In genomic region chr22:20522828-20523117, GRCh38 we compare ENCODE assay signal across 14 cellular contexts. TPM values are rescaled to one million over a fixed set of nuclear protein-coding genes. Genes with fewer than 3 reads are reported as not detected.
DNase-seq lines count a peak whose midpoint lies in the region; ATAC-seq, FAIRE-seq and TF ChIP-seq lines count a peak whose summit lies in the region.
"Had no signal": no experiment of that assay in that cellular context is flagged by ENCODE, and none has a peak within 500 bp of the region (broad histone marks: within the 10 kb centered on the region; RNA-seq: fewer than 3 reads in every experiment).

No MANE protein-coding gene starts in this region.

- H3K27ac ChIP-seq in A549 (peak overlapping the region; percentile 8 to 78; a peak in 2 of 6 replicates), caudate nucleus (ENCODE audit: low read depth, low read length) (no peak overlapping the region)
- H3K27ac ChIP-seq in CD8-positive, alpha-beta memory T cell (ENCODE audit: low read depth, low read length), result peak overlapping the region; percentile 74

- FAIRE-seq in A549 (lab: Jason Lieb, UNC), result no peak
- FAIRE-seq: islet of Langerhans, urothelium cell line had no signal

- DNase-seq in A549 (ENCODE audit: low read depth in 1 of 2, low spot score in 1 of 2) (no peak), mesothelial cell of epicardium (ENCODE audit: low spot score in 2 of 2, unreplicated experiment in 2 of 2) (no peak), GM10248 (ENCODE audit: extremely low spot score) (no peak), caudate nucleus (lab: John Stamatoyannopoulos, UW) (no peak), globus pallidus (ENCODE audit: low spot score) (no peak)
- DNase-seq in CD8-positive, alpha-beta memory T cell, result no peak
- DNase-seq: aorta; effector CD8-positive, alpha-beta T cell; NCI-H146 had no signal

- H3K9me3 Mint-ChIP-seq in CD8-positive, alpha-beta memory T cell, result no peaks in the 10 kb centered on the region
- H3K9me3 Mint-ChIP-seq in activated naive CD8-positive, alpha-beta T cell (ENCODE audit: low read depth), result no peaks in the 10 kb centered on the region
- no peaks in the 10 kb centered on the region for H3K9me3 Mint-ChIP-seq in mesothelial cell of epicardium

- no peak overlapping the region for H3K4me3 ChIP-seq in A549
- H3K4me3 ChIP-seq in CD8-positive, alpha-beta memory T cell (ENCODE audit: low read length), result no peak overlapping the region

- peaks cover 21% of the 10 kb centered on the region for H3K36me3 ChIP-seq in CD8-positive, alpha-beta memory T cell (ENCODE audit: insufficient read depth, low read length)

- H3K4me1 ChIP-seq in A549, result peaks cover 62% of the 10 kb centered on the region
- H3K4me1 ChIP-seq in CD8-positive, alpha-beta memory T cell (ENCODE audit: insufficient read depth, low read length), result peaks cover 62% of the 10 kb centered on the region

- CTCF ChIA-PET in A549 (lab: Yijun Ruan, JAX) (interaction anchor here (1.0 kb wide), 1 partner anchor 42 kb away, joined by 3 read pairs; no protein-coding TSS in a partner anchor), GM10248 (lab: Yijun Ruan, JAX) (interaction anchor here (0.8 to 1.5 kb wide), 3 partner anchors 8 to 42 kb away, joined by 3 to 8 read pairs (median 6); no protein-coding TSS in a partner anchor)
- CTCF ChIA-PET in CD8-positive, alpha-beta memory T cell (lab: Charles Lee), result interaction anchor here (0.9 kb wide), 1 partner anchor 34 kb away, joined by 3 read pairs; no protein-coding TSS in a partner anchor

- H3K4me2 ChIP-seq in A549, result peak overlapping the region; percentile 51; the same call in 1 of the 3 replicates

- POLR2A ChIA-PET in A549 (lab: Yijun Ruan, JAX) (interaction anchor here (1.1 kb wide), 1 partner anchor 8 kb away, joined by 3 read pairs; no protein-coding TSS in a partner anchor), GM10248 (lab: Yijun Ruan, JAX) (no interaction called here)
- POLR2A ChIA-PET in CD8-positive, alpha-beta memory T cell (lab: Charles Lee), result interaction anchor here (1.7 kb wide), 1 partner anchor 34 kb away, joined by 6 read pairs; no protein-coding TSS in a partner anchor

- no peak for TF ChIP-seq POLR2A in A549 (IDR thresholded peaks at IDR 0.05; ENCODE audit: low read length)

- ATAC-seq in A549, result no peak
- no peak for ATAC-seq in GM21717 (IDR thresholded peaks at IDR 0.05; ENCODE audit: unreplicated experiment)

- WGBS in A549 (ENCODE audit: missing lambda C conversion rate), result 88% methylated on average over 5 of the region's 5 CpGs

- H3K4me3 Mint-ChIP-seq in CD8-positive, alpha-beta memory T cell, result peak overlapping the region; percentile 33 to 67 (median 59)
- peak overlapping the region; percentile 6 for H3K4me3 Mint-ChIP-seq in activated naive CD8-positive, alpha-beta T cell
- H3K4me3 Mint-ChIP-seq in mesothelial cell of epicardium, result no peak overlapping the region
- H3K4me3 Mint-ChIP-seq: B cell had no signal

- H3K27me3 Mint-ChIP-seq in CD8-positive, alpha-beta memory T cell, result no peaks in the 10 kb centered on the region
- H3K27me3 Mint-ChIP-seq in activated naive CD8-positive, alpha-beta T cell, result no peaks in the 10 kb centered on the region
- H3K27me3 Mint-ChIP-seq in mesothelial cell of epicardium (ENCODE audit: low read depth), result no peaks in the 10 kb centered on the region
- H3K27me3 Mint-ChIP-seq: B cell had no signal

- TF ChIP-seq CTCF in A549 (IDR thresholded peaks at IDR 0.05) (no peak), mesothelial cell of epicardium (IDR thresholded peaks at IDR 0.05; ENCODE audit: unreplicated experiment) (no peak), GM10248 (IDR thresholded peaks at IDR 0.05; ENCODE audit: control extremely low read depth, extremely low read depth, low read depth, missing control alignments) (no peak)

- no peaks in the 10 kb centered on the region for H3K9me3 ChIP-seq in A549
- no peaks in the 10 kb centered on the region for H3K9me3 ChIP-seq in CD8-positive, alpha-beta memory T cell (ENCODE audit: low read length)

- no peaks in the 10 kb centered on the region for H3K27me3 ChIP-seq in CD8-positive, alpha-beta memory T cell (ENCODE audit: insufficient read depth, low read length, poor library complexity, severe bottlenecking)

- TF ChIP-seq EP300 in A549 (IDR thresholded peaks at IDR 0.05), result no peak

- peaks cover 70 to 81% (median 77%) of the 10 kb centered on the region in 3 donors for H3K4me1 Mint-ChIP-seq in CD8-positive, alpha-beta memory T cell
- peaks cover 74% of the 10 kb centered on the region for H3K4me1 Mint-ChIP-seq in activated naive CD8-positive, alpha-beta T cell (ENCODE audit: low read depth)
- peaks cover 34% of the 10 kb centered on the region for H3K4me1 Mint-ChIP-seq in mesothelial cell of epicardium

- peak overlapping the region; percentile 18 to 95 (median 86) for H3K27ac Mint-ChIP-seq in CD8-positive, alpha-beta memory T cell
- peak overlapping the region; percentile 85 for H3K27ac Mint-ChIP-seq in activated naive CD8-positive, alpha-beta T cell
- peak overlapping the region; percentile 28 for H3K27ac Mint-ChIP-seq in mesothelial cell of epicardium

- no peak for TF ChIP-seq RAD21 in A549 (conservative IDR thresholded peaks at IDR 0.05 in 1 of 2, IDR thresholded peaks at IDR 0.05 in 1 of 2)

- peaks cover 0 to 62% (median 24%) of the 10 kb centered on the region in 3 donors for H3K36me3 Mint-ChIP-seq in CD8-positive, alpha-beta memory T cell
- H3K36me3 Mint-ChIP-seq in activated naive CD8-positive, alpha-beta T cell, result peaks cover 14% of the 10 kb centered on the region
- H3K36me3 Mint-ChIP-seq in mesothelial cell of epicardium, result peaks cover 10% of the 10 kb centered on the region

TF ChIP-seq in A549, 52 proteins besides CTCF, POLR2A, EP300 and RAD21:
- TF ChIP-seq PHF8 (IDR thresholded peaks at IDR 0.05; ENCODE audit: borderline replicate concordance, low read depth) (no peak), HOXB5 (CRISPR knock-in tag; IDR thresholded peaks at IDR 0.05) (no peak), TP53 (CRISPR knock-in tag; IDR thresholded peaks at IDR 0.05) (no peak), MAX (IDR thresholded peaks at IDR 0.05) (no peak), RFX5 (IDR thresholded peaks at IDR 0.05) (no peak), HDAC2 (IDR thresholded peaks at IDR 0.05) (no peak)
TF ChIP-seq in A549: peak in this region for 0.

RNA-seq across cellular contexts. Expression of gene MED15, which starts 15.4 kb away (rescaled TPM):
- polyA plus RNA-seq in A549 (2011; rRNA removed) (10.7 and 11.3 TPM in 2 replicates), A549 (2017; fragmentation: RNase III; extraction: RNeasy Plus Mini Kit Qiagen cat#74134 plus additional on column Dnase treatment) (29.7 to 32.6 TPM (median 30.5 TPM) in 3 replicates)
- polyA plus RNA-seq in A549 (2012; cell fraction: cytosol; rRNA removed), result 30.4 and 35.0 TPM in 2 replicates
- polyA plus RNA-seq in A549 (2012; cell fraction: nucleus; rRNA removed), result 151 and 195 TPM in 2 replicates
- polyA minus RNA-seq in A549 (2011; rRNA and poly(A)+ RNA removed), result 26.3 and 29.6 TPM in 2 replicates
- total RNA-seq in CD8-positive, alpha-beta memory T cell, result 100 to 1,000 TPM in 1 of 2 experiments, 10 to 100 TPM in 1; 98.0 to 106 TPM
- polyA plus RNA-seq in CD8-positive, alpha-beta memory T cell, result 120 TPM
- 129 to 135 TPM (median 129 TPM) in 3 replicates for total RNA-seq in mesothelial cell of epicardium

RNA-seq across cellular contexts. Expression of gene KLHL22, which starts 27.2 kb away (rescaled TPM):
- polyA plus RNA-seq in A549 (2011; rRNA removed), result 11.7 and 13.9 TPM in 2 replicates
- polyA plus RNA-seq in A549 (2012; cell fraction: cytosol; rRNA removed), result 11.7 and 16.0 TPM in 2 replicates
- polyA plus RNA-seq in A549 (2012; cell fraction: nucleus; rRNA removed), result 30.3 and 36.6 TPM in 2 replicates
- polyA plus RNA-seq in A549 (2017; fragmentation: RNase III; extraction: RNeasy Plus Mini Kit Qiagen cat#74134 plus additional on column Dnase treatment), result 10.5 to 12.1 TPM (median 11.7 TPM) in 3 replicates
- 18.8 and 20.2 TPM in 2 replicates for polyA minus RNA-seq in A549 (2011; rRNA and poly(A)+ RNA removed)
- 10 to 100 TPM; 17.2 to 17.6 TPM for total RNA-seq in CD8-positive, alpha-beta memory T cell
- polyA plus RNA-seq in CD8-positive, alpha-beta memory T cell, result 25.4 TPM
- total RNA-seq in mesothelial cell of epicardium, result 58.4 to 60.3 TPM (median 59.9 TPM) in 3 replicates

Comparison
In these comparisons a context has a peak if more than half of its experiments do, and no peak if none do; other contexts are left out.
1. H3K27ac Mint-ChIP-seq: peak in every context shown above with its lines; median percentile 86 in CD8-positive, alpha-beta memory T cell; 85 in activated naive CD8-positive, alpha-beta T cell; 28 in mesothelial cell of epicardium.